ENCODE assay signal across 21 cellular contexts in genomic region chr6:165999279-165999678, GRCh38.
DNase-seq lines count a peak whose midpoint lies in the region; ATAC-seq, FAIRE-seq and TF ChIP-seq lines count a peak whose summit lies in the region.
"Had no signal": no experiment of that assay in that cellular context is flagged by ENCODE, and none has a peak within 500 bp of the region (broad histone marks: within the 10 kb centered on the region; RNA-seq: fewer than 3 reads in every experiment).

No MANE protein-coding gene starts in this region.

- DNase-seq in A549 (ENCODE audit: low read depth in 1 of 2, low spot score in 1 of 2) (no peak), H7 (peak; percentile 4), cerebellar cortex (ENCODE audit: low spot score) (peak; percentile 40), neural crest cell (ENCODE audit: low read depth, low spot score) (no peak), NCI-H1436 treated with DMSO at 0.1 percent for 48 hours (lab: John Stamatoyannopoulos, UW) (no peak), NCI-H2029 (lab: John Stamatoyannopoulos, UW) (no peak), foreskin keratinocyte (no peak)
- DNase-seq in activated naive CD4-positive, alpha-beta T cell treated with anti-CD3 and anti-CD28 coated beads for 36 hours: no peak
- DNase-seq: 8988T; C1 segment of cervical spinal cord; Caco-2; CD4-positive, CD25-positive, alpha-beta regulatory T cell; CD8-positive, alpha-beta T cell; DMS153; DND-41; GDM1; GOT3; HCEC 1CT had no signal

- H3K27ac Mint-ChIP-seq in neural crest cell (ENCODE audit: unreplicated experiment): peak overlapping the region; percentile 17
- no peak overlapping the region for H3K27ac Mint-ChIP-seq in activated naive CD4-positive, alpha-beta T cell treated with anti-CD3 and anti-CD28 coated beads for 36 hours
- H3K27ac Mint-ChIP-seq: CD4-positive, CD25-positive, alpha-beta regulatory T cell; CD8-positive, alpha-beta T cell had no signal

- no peak overlapping the region for H3K4me3 Mint-ChIP-seq in neural crest cell
- H3K4me3 Mint-ChIP-seq in activated naive CD4-positive, alpha-beta T cell treated with anti-CD3 and anti-CD28 coated beads for 36 hours: no peak overlapping the region
- H3K4me3 Mint-ChIP-seq: CD4-positive, CD25-positive, alpha-beta regulatory T cell; CD8-positive, alpha-beta T cell had no signal

- no peak overlapping the region for H3K4me2 ChIP-seq in A549

- H3K4me1 ChIP-seq in A549: peaks cover 16% of the 10 kb centered on the region
- no peaks in the 10 kb centered on the region for H3K4me1 ChIP-seq in foreskin keratinocyte
- H3K4me1 ChIP-seq: Caco-2 had no signal

- H3K36me3 Mint-ChIP-seq in neural crest cell (ENCODE audit: low read depth): no peaks in the 10 kb centered on the region
- H3K36me3 Mint-ChIP-seq in activated naive CD4-positive, alpha-beta T cell treated with anti-CD3 and anti-CD28 coated beads for 36 hours (ENCODE audit: low read depth): no peaks in the 10 kb centered on the region
- H3K36me3 Mint-ChIP-seq: CD4-positive, CD25-positive, alpha-beta regulatory T cell; CD8-positive, alpha-beta T cell had no signal

- TF ChIP-seq RAD21 in A549 (conservative IDR thresholded peaks at IDR 0.05 in 1 of 2, IDR thresholded peaks at IDR 0.05 in 1 of 2): no peak

- no peak for FAIRE-seq in A549 (lab: Jason Lieb, UNC)
- FAIRE-seq: GM12878, GM19239, H54 had no signal

- TF ChIP-seq EP300 in A549 (IDR thresholded peaks at IDR 0.05): no peak

- 88% methylated on average over 6 of the region's 8 CpGs for WGBS in A549 (ENCODE audit: missing lambda C conversion rate)

- ATAC-seq in A549 (no peak), foreskin keratinocyte (no peak)
- ATAC-seq: CD8-positive, alpha-beta T cell; GM12878 had no signal

- H3K4me3 ChIP-seq in A549 (no peak overlapping the region), H7 (ENCODE audit: insufficient read depth, low read depth, low read length) (no peak overlapping the region)
- H3K4me3 ChIP-seq: GM12878 had no signal

- no peaks in the 10 kb centered on the region for H3K9me3 Mint-ChIP-seq in neural crest cell
- no peaks in the 10 kb centered on the region for H3K9me3 Mint-ChIP-seq in activated naive CD4-positive, alpha-beta T cell treated with anti-CD3 and anti-CD28 coated beads for 36 hours
- H3K9me3 Mint-ChIP-seq: CD8-positive, alpha-beta T cell had no signal

- H3K27me3 ChIP-seq in H7 (ENCODE audit: control insufficient read depth, insufficient read depth, low read length) (peaks cover 3% of the 10 kb centered on the region), foreskin keratinocyte (no peaks in the 10 kb centered on the region)

- H3K27me3 Mint-ChIP-seq in neural crest cell (ENCODE audit: low read depth): peaks cover 10% of the 10 kb centered on the region
- peaks cover 16% of the 10 kb centered on the region for H3K27me3 Mint-ChIP-seq in activated naive CD4-positive, alpha-beta T cell treated with anti-CD3 and anti-CD28 coated beads for 36 hours (ENCODE audit: low read depth)

- no peaks in the 10 kb centered on the region for H3K36me3 ChIP-seq in H7 (replicated peaks; ENCODE audit: control insufficient read depth, insufficient read depth, low read length)

- intact Hi-C loops in activated naive CD4-positive, alpha-beta T cell treated with anti-CD3 and anti-CD28 coated beads for 36 hours (cut with micrococcal nuclease): no loop called here

- TF ChIP-seq POLR2A in A549 (IDR thresholded peaks at IDR 0.05; ENCODE audit: low read length): no peak

- TF ChIP-seq CTCF in A549 (IDR thresholded peaks at IDR 0.05): no peak
- TF ChIP-seq CTCF in neural crest cell (conservative IDR thresholded peaks at IDR 0.05): no peak
- no peak for TF ChIP-seq CTCF in foreskin keratinocyte (conservative IDR thresholded peaks at IDR 0.05)

- peaks cover 7% of the 10 kb centered on the region; the same call in 1 of the 3 replicates for H3K9me3 ChIP-seq in A549
- H3K9me3 ChIP-seq: Caco-2 had no signal

- POLR2A ChIA-PET in A549 (lab: Yijun Ruan, JAX): no interaction called here

- H3K4me1 Mint-ChIP-seq in neural crest cell: peaks cover 22% of the 10 kb centered on the region
- no peaks in the 10 kb centered on the region for H3K4me1 Mint-ChIP-seq in activated naive CD4-positive, alpha-beta T cell treated with anti-CD3 and anti-CD28 coated beads for 36 hours (ENCODE audit: low read depth)
- H3K4me1 Mint-ChIP-seq: CD4-positive, CD25-positive, alpha-beta regulatory T cell had no signal

- CTCF ChIA-PET in A549 (lab: Yijun Ruan, JAX): interaction anchor here (1.2 to 1.6 kb wide), 6 partner anchors 9 to 107 kb away, joined by 3 to 7 read pairs (median 4); no protein-coding TSS in a partner anchor
- CTCF ChIA-PET in activated naive CD4-positive, alpha-beta T cell treated with anti-CD3 and anti-CD28 coated beads for 36 hours (lab: Charles Lee): no interaction called here

- peak overlapping the region; percentile 40 to 71; a peak in 4 of 6 replicates for H3K27ac ChIP-seq in A549
- no peak overlapping the region for H3K27ac ChIP-seq in foreskin keratinocyte

TF ChIP-seq in A549, 52 proteins besides CTCF, POLR2A, EP300 and RAD21:
- no peak for TF ChIP-seq ZFP36 (IDR thresholded peaks at IDR 0.05; ENCODE audit: borderline replicate concordance, partially characterized antibody)
- no peak for TF ChIP-seq JUN (IDR thresholded peaks at IDR 0.05)
- TF ChIP-seq CBX8 (IDR thresholded peaks at IDR 0.05): no peak
- TF ChIP-seq HEYL (CRISPR knock-in tag; IDR thresholded peaks at IDR 0.05): no peak
- TF ChIP-seq JUNB (IDR thresholded peaks at IDR 0.05): no peak
- no peak for TF ChIP-seq ELK1 (IDR thresholded peaks at IDR 0.05; ENCODE audit: low read depth, low read length)
- no peak for TF ChIP-seq HES2 (IDR thresholded peaks at IDR 0.05)
- no peak for TF ChIP-seq CHD4 (IDR thresholded peaks at IDR 0.05; ENCODE audit: borderline replicate concordance)
- no peak for TF ChIP-seq HOXB5 (CRISPR knock-in tag; IDR thresholded peaks at IDR 0.05)
- no peak for TF ChIP-seq TP53 (CRISPR knock-in tag; IDR thresholded peaks at IDR 0.05)
- no peak for TF ChIP-seq NFE2L2 (conservative IDR thresholded peaks at IDR 0.05; ENCODE audit: low read length)
- TF ChIP-seq HOXB13 (CRISPR knock-in tag; IDR thresholded peaks at IDR 0.05; ENCODE audit: low read depth): no peak
- no peak for TF ChIP-seq EHF (CRISPR knock-in tag; IDR thresholded peaks at IDR 0.05)
- TF ChIP-seq ZC3H11A (IDR thresholded peaks at IDR 0.05): no peak

Comparison
In these comparisons a context has a peak if more than half of its experiments do, and no peak if none do; other contexts are left out.
1. DNase-seq: peak in H7 (single experiment) and cerebellar cortex (single experiment); none in A549 (0 of 2), neural crest cell (single experiment), NCI-H1436 treated with DMSO at 0.1 percent for 48 hours (single experiment), NCI-H2029 (single experiment), foreskin keratinocyte (0 of 2) and activated naive CD4-positive, alpha-beta T cell treated with anti-CD3 and anti-CD28 coated beads for 36 hours (single experiment).